8 cellular contexts compared by ENCODE assay signal in genomic region chr7:152859781-152860191, GRCh38.
DNase-seq lines count a peak whose midpoint lies in the region; ATAC-seq, FAIRE-seq and TF ChIP-seq lines count a peak whose summit lies in the region.
"Had no signal": no experiment of that assay in that cellular context is flagged by ENCODE, and none has a peak within 500 bp of the region (broad histone marks: within the 10 kb centered on the region; RNA-seq: fewer than 3 reads in every experiment).

No MANE protein-coding gene starts in this region.

- H3T11ph ChIP-seq in H9 (ENCODE audit: low read length), result no peak overlapping the region

- DNase-seq in EL (peak; percentile 5), H9 (peak; percentile 65), RWPE2 (ENCODE audit: low spot score) (no peak), small intestine (no peak), SHP77 treated with DMSO at 0.1 percent for 48 hours (lab: John Stamatoyannopoulos, UW) (no peak)
- DNase-seq: left colon had no signal

- H3K4me2 ChIP-seq in H9 (ENCODE audit: insufficient read depth, insufficient read length, low read length), result no peak overlapping the region

- H3K23ac ChIP-seq in H9 (ENCODE audit: insufficient read length, low read depth, low read length), result no peak overlapping the region

- H3K4me1 ChIP-seq in H9 (ENCODE audit: insufficient read depth, low read length), result no peaks in the 10 kb centered on the region
- H3K4me1 ChIP-seq in RWPE2 (ENCODE audit: insufficient read depth, poor library complexity, severe bottlenecking), result no peaks in the 10 kb centered on the region
- no peaks in the 10 kb centered on the region for H3K4me1 ChIP-seq in liver (ENCODE audit: control insufficient read depth in 4 of 4, insufficient read depth in 4 of 4, low read length in 3 of 4)
- H3K4me1 ChIP-seq in small intestine (ENCODE audit: control insufficient read depth in 2 of 2, insufficient read depth in 1 of 2, low read depth in 1 of 2, low read length in 1 of 2), result no peaks in the 10 kb centered on the region

- H3K36me3 ChIP-seq in RWPE2 (ENCODE audit: low read depth) (peaks cover 2% of the 10 kb centered on the region), liver (ENCODE audit: control insufficient read depth in 4 of 4, insufficient read depth in 3 of 4, low read depth in 1 of 4, low read length in 3 of 4) (peaks cover 0 to 2% (median 0%) of the 10 kb centered on the region in 4 donors), small intestine (ENCODE audit: control insufficient read depth in 2 of 2, insufficient read depth in 2 of 2, low read length in 2 of 2) (peaks cover 0 to 3% of the 10 kb centered on the region in 2 donors)

- no peak overlapping the region for H3K4me3 Mint-ChIP-seq in H9

- no peaks in the 10 kb centered on the region for H4K20me1 ChIP-seq in H9 (ENCODE audit: control insufficient read depth, insufficient read depth, insufficient read length)

- H3K36me3 Mint-ChIP-seq in H9 (ENCODE audit: insufficient read depth in 1 of 3, low read depth in 3 of 3), result peaks cover 8 to 23% (median 10%) of the 10 kb centered on the region in 3 experiments; a peak in 5 of 7 replicates

- H2BK15ac ChIP-seq in H9 (ENCODE audit: low read depth, low read length), result no peak overlapping the region

- FAIRE-seq in small intestine (lab: Jason Lieb, UNC), result no peak

- peaks cover 3 to 10% of the 10 kb centered on the region in 2 experiments; a peak in 2 of 4 replicates for H3K4me1 Mint-ChIP-seq in H9

- no peak overlapping the region for H2BK12ac ChIP-seq in H9 (ENCODE audit: insufficient read length, low read depth, low read length)

- no peak overlapping the region for H3K27ac Mint-ChIP-seq in H9

- H3K9me3 Mint-ChIP-seq in H9, result no peaks in the 10 kb centered on the region

- no peak overlapping the region for H2BK120ac ChIP-seq in H9 (ENCODE audit: low read depth, low read length, poor library complexity, severe bottlenecking)

- ATAC-seq in RWPE2 (ENCODE audit: low read depth), result no peak
- ATAC-seq in HG03460 (IDR thresholded peaks at IDR 0.05; ENCODE audit: unreplicated experiment), result no peak
- ATAC-seq: left colon had no signal

- no peak overlapping the region for H2AK5ac ChIP-seq in H9 (ENCODE audit: insufficient read length, low read length)

- no peak overlapping the region for H3K56ac ChIP-seq in H9 (ENCODE audit: insufficient read length, low read depth, low read length)

- H4K5ac ChIP-seq in H9 (ENCODE audit: insufficient read length, low read depth, low read length), result no peak overlapping the region

- H3K9ac ChIP-seq in H9 (ENCODE audit: extremely low read depth, insufficient read length, low read length) (no peak overlapping the region), liver (ENCODE audit: low read depth in 1 of 2, low read length in 2 of 2) (no peak overlapping the region)

- H3K27ac ChIP-seq in H9 (ENCODE audit: insufficient read length, low read depth, low read length), result no peak overlapping the region
- no peak overlapping the region for H3K27ac ChIP-seq in RWPE2 (ENCODE audit: poor library complexity, severe bottlenecking)
- H3K27ac ChIP-seq in liver (ENCODE audit: low read depth in 1 of 2, low read length in 2 of 2), result no peak overlapping the region
- H3K27ac ChIP-seq in small intestine (ENCODE audit: low read depth in 1 of 2, low read length in 1 of 2), result no peak overlapping the region

- H3K9me3 ChIP-seq in H9 (ENCODE audit: control insufficient read depth, low read depth, low read length), result no peaks in the 10 kb centered on the region
- H3K9me3 ChIP-seq in RWPE2 (ENCODE audit: severe bottlenecking), result no peaks in the 10 kb centered on the region
- H3K9me3 ChIP-seq in liver (ENCODE audit: control insufficient read depth in 4 of 4, low read length in 3 of 4), result no peaks in the 10 kb centered on the region
- no peaks in the 10 kb centered on the region for H3K9me3 ChIP-seq in small intestine (ENCODE audit: control insufficient read depth, low read depth)

- H4K91ac ChIP-seq in H9 (ENCODE audit: insufficient read length, low read depth, low read length), result no peak overlapping the region

- H3K4me3 ChIP-seq in RWPE2 (ENCODE audit: severe bottlenecking), result no peak overlapping the region
- H3K4me3 ChIP-seq in liver (ENCODE audit: low read depth in 1 of 3, low read length in 3 of 3), result no peak overlapping the region
- H3K4me3 ChIP-seq in small intestine (ENCODE audit: low read depth in 1 of 2, low read length in 2 of 2), result no peak overlapping the region

- no CpG with 5 or more reads among the region's 7 CpGs for WGBS in H9 (ENCODE audit: extremely low coverage, insufficient read length, low lambda C conversion rate)
- 92% methylated on average over 7 of the region's 7 CpGs for WGBS in liver
- WGBS in small intestine, 3 donors, result 83 to 90% (median 83%) methylated on average over 7 of the region's 7 CpGs

- no peaks in the 10 kb centered on the region for H3K27me3 ChIP-seq in H9 (ENCODE audit: insufficient read depth, low read length)
- H3K27me3 ChIP-seq in RWPE2 (ENCODE audit: insufficient read depth, poor library complexity, severe bottlenecking), result no peaks in the 10 kb centered on the region
- H3K27me3 ChIP-seq in liver (ENCODE audit: control insufficient read depth in 4 of 4, insufficient read depth in 4 of 4, low read length in 3 of 4), result no peaks in the 10 kb centered on the region
- H3K27me3 ChIP-seq in small intestine (ENCODE audit: control insufficient read depth in 2 of 2, insufficient read depth in 2 of 2, low read length in 2 of 2), result no peaks in the 10 kb centered on the region

- no peak for TF ChIP-seq RAD21 in liver (IDR thresholded peaks at IDR 0.05)

- H3K23me2 ChIP-seq in H9 (ENCODE audit: insufficient read length, low read depth, low read length, poor library complexity, severe bottlenecking), result no peaks in the 10 kb centered on the region

- no peak overlapping the region for H3K4ac ChIP-seq in H9 (ENCODE audit: low read depth, low read length)

- TF ChIP-seq CTCF in H9 (conservative IDR thresholded peaks at IDR 0.05) (peak; percentile 80), RWPE2 (IDR thresholded peaks at IDR 0.05; ENCODE audit: poor library complexity, severe bottlenecking) (peak; percentile 23), liver (IDR thresholded peaks at IDR 0.05; ENCODE audit: low read depth, low read length, missing input control) (peak; percentile 3)

- no peak overlapping the region for H3K18ac ChIP-seq in H9 (ENCODE audit: insufficient read length, low read depth, low read length)

- no peaks in the 10 kb centered on the region; the same call in 1 of the 2 replicates for H3K27me3 Mint-ChIP-seq in H9 (ENCODE audit: low read depth)

- no peak overlapping the region for H2BK5ac ChIP-seq in H9 (ENCODE audit: insufficient read length, low read length)

- no peaks in the 10 kb centered on the region for H3K79me1 ChIP-seq in H9 (ENCODE audit: insufficient read depth, low read depth, low read length, poor library complexity, severe bottlenecking)

- H3K79me2 ChIP-seq in H9 (ENCODE audit: insufficient read depth, low read length), result no peaks in the 10 kb centered on the region

- no peak overlapping the region for H4K8ac ChIP-seq in H9 (replicated peaks; ENCODE audit: insufficient read length, low read depth, low read length)

- H3K14ac ChIP-seq in H9 (ENCODE audit: insufficient read depth, low read length), result no peak overlapping the region

- no peak overlapping the region for H2BK20ac ChIP-seq in H9 (ENCODE audit: low read depth, low read length, poor library complexity, severe bottlenecking)

- H2AFZ ChIP-seq in H9 (ENCODE audit: low read length), result no peak overlapping the region

TF ChIP-seq in liver, 16 proteins besides CTCF, POLR2A, EP300 and RAD21:
- TF ChIP-seq JUND (IDR thresholded peaks at IDR 0.05) (no peak), ZBTB33 (IDR thresholded peaks at IDR 0.05) (no peak), YY1 (IDR thresholded peaks at IDR 0.05) (no peak), SP1 (IDR thresholded peaks at IDR 0.05) (no peak), TAF1 (conservative IDR thresholded peaks at IDR 0.05) (no peak), RXRA (IDR thresholded peaks at IDR 0.05) (no peak), EGR1 (IDR thresholded peaks at IDR 0.05; ENCODE audit: low read depth in 2 of 2) (no peak), HNF4G (IDR thresholded peaks at IDR 0.05) (no peak), NR2F2 (IDR thresholded peaks at IDR 0.05) (no peak)

Comparison
In these comparisons a context has a peak if more than half of its experiments do, and no peak if none do; other contexts are left out.
1. DNase-seq: peak in EL (single experiment) and H9 (single experiment); none in RWPE2 (single experiment), small intestine (single experiment) and SHP77 treated with DMSO at 0.1 percent for 48 hours (single experiment).
2. CTCF ChIP-seq: peak in every context shown above with its lines; median percentile 80 in H9; 23 in RWPE2; 3 in liver.